ENCODE assay signal across 9 cellular contexts in the genomic region with DNA sequence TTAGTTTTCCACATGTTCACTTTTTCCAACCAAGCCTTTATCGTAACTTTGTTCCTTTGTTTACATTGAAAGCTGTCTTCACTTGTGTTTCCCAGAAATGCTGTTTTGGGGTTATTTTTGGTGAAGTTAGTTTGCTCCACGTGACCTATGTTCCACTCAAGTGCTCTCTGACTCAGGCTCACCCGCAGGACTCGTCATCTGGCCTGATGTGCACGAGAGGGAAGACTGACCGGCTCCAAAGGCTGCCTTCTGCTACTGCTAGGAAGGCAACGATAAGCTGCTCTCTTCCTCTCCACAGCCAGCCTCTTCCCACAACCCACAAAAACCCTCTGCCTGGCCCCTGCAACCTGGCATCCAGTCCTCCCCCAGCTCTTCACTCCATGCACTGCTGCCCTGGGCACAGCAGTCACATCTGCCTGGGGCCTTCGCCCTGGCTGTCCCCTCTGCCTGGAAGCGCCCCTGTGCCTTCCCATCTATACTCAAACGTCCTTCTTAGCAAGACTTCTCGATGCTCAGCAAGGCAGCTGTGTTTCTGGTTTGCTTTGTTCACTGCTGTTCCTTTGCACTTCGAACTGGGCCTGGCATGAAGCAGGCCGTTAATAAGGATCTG. TPM values are rescaled to one million over a fixed set of nuclear protein-coding genes. Genes with fewer than 3 reads are reported as not detected.
DNase-seq lines count a peak whose midpoint lies in the region; ATAC-seq, FAIRE-seq and TF ChIP-seq lines count a peak whose summit lies in the region.
"Had no signal": no experiment of that assay in that cellular context is flagged by ENCODE, and none has a peak within 500 bp of the region (broad histone marks: within the 10 kb centered on the region; RNA-seq: fewer than 3 reads in every experiment).

No MANE protein-coding gene starts in this region.

- TF ChIP-seq CTCF in GM12878 (IDR thresholded peaks at IDR 0.05 in 2 of 3, conservative IDR thresholded peaks at IDR 0.05 in 1 of 3; ENCODE audit: control insufficient read depth in 2 of 3, extremely low read depth in 1 of 3, insufficient read depth in 1 of 3, low read depth in 3 of 3, low read length in 3 of 3) = no peak
- TF ChIP-seq CTCF in smooth muscle cell (IDR thresholded peaks at IDR 0.05; ENCODE audit: borderline replicate concordance, insufficient read depth, poor library complexity, severe bottlenecking) = no peak

- WGBS in GM12878 (ENCODE audit: insufficient coverage, insufficient replicate concordance, low lambda C conversion rate, missing lambda C conversion rate) = 19% methylated on average over 13 of the region's 13 CpGs
- WGBS in smooth muscle cell (ENCODE audit: low lambda C conversion rate) = 30% methylated on average over 13 of the region's 13 CpGs

- ATAC-seq in GM12878 (peak; percentile 60), HG02840 (IDR thresholded peaks at IDR 0.05; ENCODE audit: low FRiP score, unreplicated experiment) (no peak), HG02870 (IDR thresholded peaks at IDR 0.05; ENCODE audit: unreplicated experiment) (no peak)

- intact Hi-C loops in GM12878 (cut with micrococcal nuclease; ENCODE audit: unreplicated experiment) = loop anchor here (5.0 kb wide), 1 partner anchor 173 kb away; no protein-coding TSS in a partner anchor

- H3K36me3 ChIP-seq in SK-N-MC (ENCODE audit: insufficient read depth, low read length) (no peaks in the 10 kb centered on the region), GM12878 (ENCODE audit: control insufficient read depth in 2 of 2, insufficient read depth in 2 of 2, low read length in 1 of 2) (no peaks in the 10 kb centered on the region), smooth muscle cell (ENCODE audit: low read depth) (no peaks in the 10 kb centered on the region)

- no peak overlapping the region for H2AFZ ChIP-seq in GM12878 (ENCODE audit: control insufficient read depth, low read depth, low read length)
- no peak overlapping the region for H2AFZ ChIP-seq in smooth muscle cell (ENCODE audit: low read depth)

- H3K9me3 ChIP-seq in SK-N-MC (ENCODE audit: low read depth, low read length) = no peaks in the 10 kb centered on the region
- H3K9me3 ChIP-seq in GM12878 (replicated peaks; ENCODE audit: control insufficient read depth, insufficient read depth, low read length) = no peaks in the 10 kb centered on the region
- no peaks in the 10 kb centered on the region for H3K9me3 ChIP-seq in smooth muscle cell (replicated peaks; ENCODE audit: low read depth)

- TF ChIP-seq RAD21 in GM12878 (IDR thresholded peaks at IDR 0.05; ENCODE audit: insufficient read depth, low read depth, low read length) = no peak

- H3K4me2 ChIP-seq in GM12878 (ENCODE audit: control insufficient read depth, insufficient read depth) = peak overlapping the region; percentile 57
- H3K4me2 ChIP-seq in smooth muscle cell = peak overlapping the region; percentile 79

- no peaks in the 10 kb centered on the region for H3K79me2 ChIP-seq in GM12878 (ENCODE audit: control insufficient read depth, insufficient read depth, low read length)
- peaks cover 66% of the 10 kb centered on the region for H3K79me2 ChIP-seq in smooth muscle cell (ENCODE audit: low read depth)

- H3K27ac ChIP-seq in SK-N-MC (peak overlapping the region; percentile 77), GM12878 (ENCODE audit: control insufficient read depth, insufficient read depth) (no peak overlapping the region), smooth muscle cell (ENCODE audit: low read depth) (peak overlapping the region; percentile 91)

- CTCF ChIA-PET in GM12878 (lab: Yijun Ruan, JAX) = interaction anchor here (0.6 to 0.9 kb wide), 2 partner anchors 40 to 304 kb away, joined by 3 to 4 read pairs; no protein-coding TSS in a partner anchor

- H3K27me3 ChIP-seq in GM12878 (replicated peaks in 1 of 2; ENCODE audit: control insufficient read depth in 2 of 2, insufficient read depth in 2 of 2, low read length in 1 of 2) = no peaks in the 10 kb centered on the region
- no peaks in the 10 kb centered on the region for H3K27me3 ChIP-seq in smooth muscle cell (ENCODE audit: low read depth)

- POLR2A ChIA-PET in GM12878 (lab: Charles Lee) = no interaction called here

- peak; percentile 17 for DNase-seq in DMS53 (lab: John Stamatoyannopoulos, UW)
- no peak for DNase-seq in DMS53 treated with DMSO at 0.1 percent for 48 hours (lab: John Stamatoyannopoulos, UW; ENCODE audit: unreplicated experiment)
- no peak for DNase-seq in SK-N-MC (ENCODE audit: low read depth, low spot score)
- no peak for DNase-seq in GM12878 (ENCODE audit: low read depth, low spot score)
- DNase-seq in iris pigment epithelial cell (ENCODE audit: low read depth) = peak; percentile 92
- DNase-seq in smooth muscle cell (lab: John Stamatoyannopoulos, UW; ENCODE audit: unreplicated experiment) = peak; percentile 51

- TF ChIP-seq EP300 in GM12878 (IDR thresholded peaks at IDR 0.05; ENCODE audit: borderline replicate concordance in 1 of 2, control insufficient read depth in 1 of 2, low read depth in 2 of 2, low read length in 2 of 2) = no peak

- FAIRE-seq in GM12878 (lab: Jason Lieb, UNC) = no peak
- FAIRE-seq: A204.1 had no signal

- H3K4me3 ChIP-seq in SK-N-MC = peak overlapping the region; percentile 49
- H3K4me3 ChIP-seq in GM12878 = no peak overlapping the region
- peak overlapping the region; percentile 1 for H3K4me3 ChIP-seq in smooth muscle cell

- H3F3A ChIP-seq in smooth muscle cell (ENCODE audit: low read depth) = peaks cover 23% of the 10 kb centered on the region

- no peaks in the 10 kb centered on the region for H4K20me1 ChIP-seq in GM12878 (ENCODE audit: control insufficient read depth, insufficient read depth)
- peaks cover 62% of the 10 kb centered on the region for H4K20me1 ChIP-seq in smooth muscle cell (ENCODE audit: low read depth)

- BruUV-seq in GM12878 (replicated peaks; lab: Mats Ljungman, UMichigan) = no TSS peak

- TF ChIP-seq POLR2A in GM12878 (IDR thresholded peaks at IDR 0.05; ENCODE audit: low read depth, low read length) = no peak

- peak overlapping the region; percentile 14 for H3K9ac ChIP-seq in SK-N-MC (ENCODE audit: insufficient read length)
- no peak overlapping the region for H3K9ac ChIP-seq in GM12878 (ENCODE audit: control insufficient read depth, insufficient read depth, low read length)
- H3K9ac ChIP-seq in smooth muscle cell (ENCODE audit: low read depth) = peak overlapping the region; percentile 68

- H3K4me1 ChIP-seq in GM12878 (ENCODE audit: control insufficient read depth, insufficient read depth, low read length) = peaks cover 7% of the 10 kb centered on the region
- H3K4me1 ChIP-seq in smooth muscle cell (ENCODE audit: low read depth) = peaks cover 20% of the 10 kb centered on the region

- RAD21 ChIA-PET in GM12878 (lab: Charles Lee; ENCODE audit: unreplicated experiment) = no interaction called here

- in situ Hi-C loops in GM12878 (cut with MboI) = no loop called here

- SMC1A ChIA-PET in GM12878 (lab: Charles Lee; ENCODE audit: uncharacterized antibody, unreplicated experiment) = no interaction called here

TF ChIP-seq in GM12878, 131 proteins besides CTCF, POLR2A, EP300 and RAD21:
- TF ChIP-seq ZNF384 (IDR thresholded peaks at IDR 0.05; ENCODE audit: borderline replicate concordance, low read depth, low read length) (no peak), RAD51 (IDR thresholded peaks at IDR 0.05) (peak; percentile 74), BHLHE40 (IDR thresholded peaks at IDR 0.05; ENCODE audit: borderline replicate concordance in 1 of 2, low read depth in 2 of 2, low read length in 1 of 2) (peak; percentile 73 to 78; a peak in 3 of 4 replicates), IKZF2 (IDR thresholded peaks at IDR 0.05) (peak in 1 of 2 experiments; percentile 19; a peak in 1 of 4 replicates)
- TF ChIP-seq, protein P1, sequence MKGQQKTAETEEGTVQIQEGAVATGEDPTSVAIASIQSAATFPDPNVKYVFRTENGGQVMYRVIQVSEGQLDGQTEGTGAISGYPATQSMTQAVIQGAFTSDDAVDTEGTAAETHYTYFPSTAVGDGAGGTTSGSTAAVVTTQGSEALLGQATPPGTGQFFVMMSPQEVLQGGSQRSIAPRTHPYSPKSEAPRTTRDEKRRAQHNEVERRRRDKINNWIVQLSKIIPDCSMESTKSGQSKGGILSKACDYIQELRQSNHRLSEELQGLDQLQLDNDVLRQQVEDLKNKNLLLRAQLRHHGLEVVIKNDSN (IDR thresholded peaks at IDR 0.05; ENCODE audit: borderline replicate concordance, extremely low read length, insufficient read depth, low read depth, low read length) = peak; percentile 23

RNA-seq across cellular contexts. Expression of a gene that starts 28.0 kb away (rescaled TPM):
- 0.06 TPM in 1 of 2 replicates, not detected in the other for total RNA-seq in GM12878 (2013; cell fraction: nucleolus; rRNA removed)
- total RNA-seq in GM12878 (2014; rRNA removed) (under 0.01 TPM in 1 of 2 replicates, not detected in the other), GM12878 (2014; rRNA removed; fragmentation: Illumina TruSeq; extraction: Trizol) (not detected in 2 replicates), GM12878 (2021) (0.15 and 0.16 TPM in 2 replicates), smooth muscle cell (8.3 and 8.5 TPM in 2 replicates)
- polyA plus RNA-seq in GM12878 (2011; ENCODE audit: low read depth) = 0.09 TPM
- polyA plus RNA-seq in GM12878 (2011; rRNA removed) (0.26 and 0.27 TPM in 2 replicates), GM12878 (2014; fragmentation: Illumina TruSeq; extraction: Trizol) (0.03 and 0.08 TPM in 2 replicates), GM12878 (2014; fragmentation: Nextera tagmentation; extraction: Ambion mirVana) (under 1 TPM; 0.02 TPM), GM12878 (2014; rRNA removed) (0.05 and 0.06 TPM in 2 replicates), GM12878 (2016; fragmentation: Nextera tagmentation; extraction: Ambion mirVana) (under 1 TPM in 1 of 2 experiments, not detected in 1; 0.14 TPM), smooth muscle cell (4.6 and 4.8 TPM in 2 replicates)
- 0.30 and 0.42 TPM in 2 replicates for polyA plus RNA-seq in GM12878 (2011; cell fraction: cytosol; rRNA removed)
- 3.0 and 3.4 TPM in 2 replicates for polyA plus RNA-seq in GM12878 (2011; cell fraction: nucleus; rRNA removed)
- 0.17 and 0.23 TPM in 2 replicates for polyA plus RNA-seq in GM12878 (2012)
- polyA minus RNA-seq in GM12878 (2011; rRNA and poly(A)+ RNA removed) = 0.51 and 0.67 TPM in 2 replicates
- polyA minus RNA-seq in GM12878 (2011; cell fraction: cytosol; rRNA and poly(A)+ RNA removed) = 0.62 and 0.94 TPM in 2 replicates
- polyA minus RNA-seq in GM12878 (2011; cell fraction: nucleus; rRNA and poly(A)+ RNA removed) = 0.36 and 1.7 TPM in 2 replicates

Comparison
In these comparisons a context has a peak if more than half of its experiments do, and no peak if none do; other contexts are left out.
1. DNase-seq: peak in DMS53 (single experiment), iris pigment epithelial cell (single experiment) and smooth muscle cell (single experiment); none in DMS53 treated with DMSO at 0.1 percent for 48 hours (single experiment), SK-N-MC (single experiment) and GM12878 (single experiment).